23 cellular contexts compared by ENCODE assay signal in the genomic region with DNA sequence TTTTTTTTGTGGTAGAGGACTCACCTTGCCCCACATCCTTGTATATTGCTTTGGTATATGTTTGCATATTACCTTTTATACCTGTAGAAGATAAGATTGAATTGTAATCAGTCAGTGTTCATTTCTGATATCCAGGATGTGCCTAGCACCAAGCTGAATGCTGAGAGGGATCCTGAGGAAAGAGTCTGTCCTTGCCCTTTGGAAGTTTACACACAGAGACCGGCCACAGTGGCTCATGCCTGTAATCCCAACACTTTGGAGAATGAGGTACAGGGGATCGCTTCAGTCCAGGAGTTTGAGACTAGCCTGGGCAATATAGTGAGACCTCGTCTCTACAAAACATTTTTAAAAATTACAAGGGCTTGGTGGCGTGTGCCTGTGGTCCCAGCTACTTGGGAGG. TPM values are rescaled to one million over a fixed set of nuclear protein-coding genes. Genes with fewer than 3 reads are reported as not detected.
A peak's percentile ranks its signal among the peaks of the same experiment; 100 is the strongest.
DNase-seq lines count a peak whose midpoint lies in the region; ATAC-seq and TF ChIP-seq lines count a peak whose summit lies in the region.
"Had no signal": no experiment of that assay in that cellular context is flagged by ENCODE, and none has a peak within 500 bp of the region (broad histone marks: within the 10 kb centered on the region; RNA-seq: fewer than 3 reads in every experiment).

No MANE protein-coding gene starts in this region.

- TF ChIP-seq POLR2A in upper lobe of left lung (IDR thresholded peaks at IDR 0.05) = no peak

- intact Hi-C loops in CD4-positive, alpha-beta T cell (cut with DNase I, micrococcal nuclease) = loop anchor here in 1 of 2 experiments (2.0 kb wide), 1 partner anchor 15 kb away; no protein-coding TSS in a partner anchor

- H3F3A ChIP-seq in MM.1S (ENCODE audit: insufficient read depth, low read length) = peaks cover 12% of the 10 kb centered on the region; the same call in 1 of the 2 replicates

- H3K9ac ChIP-seq in liver (ENCODE audit: low read depth in 1 of 2, low read length in 2 of 2) = no peak overlapping the region
- no peak overlapping the region for H3K9ac ChIP-seq in MM.1S (ENCODE audit: low read length)
- H3K9ac ChIP-seq: BLaER1 had no signal

- H3K9me2 ChIP-seq in MM.1S (replicated peaks; ENCODE audit: insufficient read depth, low read length) = no peaks in the 10 kb centered on the region

- H3K4me3 ChIP-seq in liver (ENCODE audit: low read depth in 1 of 3, low read length in 3 of 3) (peak overlapping the region in 1 of 3 donors; percentile 9), MM.1S (ENCODE audit: low read length) (no peak overlapping the region), upper lobe of left lung (no peak overlapping the region)
- H3K4me3 ChIP-seq: BLaER1, GM23338 had no signal

- no peak overlapping the region for H3K4me2 ChIP-seq in MM.1S (ENCODE audit: low read depth, low read length)
- H3K4me2 ChIP-seq: GM23338 had no signal

- H3K27me3 ChIP-seq in CD4-positive, alpha-beta T cell (ENCODE audit: control insufficient read depth, insufficient read depth, low read length) = no peaks in the 10 kb centered on the region
- H3K27me3 ChIP-seq in liver (ENCODE audit: control insufficient read depth in 4 of 4, insufficient read depth in 4 of 4, low read length in 3 of 4) (no peaks in the 10 kb centered on the region), MM.1S (replicated peaks; ENCODE audit: insufficient read depth, low read length) (no peaks in the 10 kb centered on the region), upper lobe of left lung (no peaks in the 10 kb centered on the region)
- H3K27me3 ChIP-seq: BLaER1 had no signal

- TF ChIP-seq CTCF in CD4-positive, alpha-beta T cell (IDR thresholded peaks at IDR 0.05) = no peak
- TF ChIP-seq CTCF in liver (IDR thresholded peaks at IDR 0.05; ENCODE audit: low read depth, low read length, missing input control) = no peak
- TF ChIP-seq CTCF in progenitor cell of endocrine pancreas (IDR thresholded peaks at IDR 0.05; ENCODE audit: unreplicated experiment) = no peak
- no peak for TF ChIP-seq CTCF in MM.1S (IDR thresholded peaks at IDR 0.05; ENCODE audit: low read length)
- TF ChIP-seq CTCF in upper lobe of left lung (IDR thresholded peaks at IDR 0.05) = no peak

- H3K27me3 Mint-ChIP-seq in CD4-positive, alpha-beta T cell = no peaks in the 10 kb centered on the region
- no peaks in the 10 kb centered on the region for H3K27me3 Mint-ChIP-seq in central memory CD8-positive, alpha-beta T cell
- H3K27me3 Mint-ChIP-seq in progenitor cell of endocrine pancreas = no peaks in the 10 kb centered on the region
- no peaks in the 10 kb centered on the region for H3K27me3 Mint-ChIP-seq in stimulated activated memory B cell treated with anti-CD40 and anti-IgM and Interleukin-4, amounts not matched to agents 10 μg/mL and 1 μg/mL and 100 μg/mL, for 72 hours
- H3K27me3 Mint-ChIP-seq: CD4-positive, alpha-beta memory T cell had no signal

- no peak for ATAC-seq in CD4-positive, alpha-beta T cell (ENCODE audit: poor library complexity)
- no peak for ATAC-seq in central memory CD8-positive, alpha-beta T cell (replicated peaks; ENCODE audit: extremely low read depth, poor library complexity, severe bottlenecking)
- ATAC-seq in HG03097 (IDR thresholded peaks at IDR 0.05; ENCODE audit: low FRiP score, unreplicated experiment) (no peak), upper lobe of left lung (ENCODE audit: low FRiP score in 2 of 2) (no peak)
- ATAC-seq in stimulated activated memory B cell treated with anti-CD40 and anti-IgM and Interleukin-4, amounts not matched to agents 10 μg/mL and 1 μg/mL and 100 μg/mL, for 72 hours = no peak
- ATAC-seq: GM23338 had no signal

- H3K79me2 ChIP-seq in MM.1S (ENCODE audit: low read length) = no peaks in the 10 kb centered on the region

- POLR2A ChIA-PET in CD4-positive, alpha-beta T cell (lab: Charles Lee) = interaction anchor here (0.6 kb wide), 1 partner anchor 29 kb away, joined by 3 read pairs; no protein-coding TSS in a partner anchor

- no peak for DNase-seq in CD4-positive, alpha-beta T cell
- no peak for DNase-seq in central memory CD8-positive, alpha-beta T cell (ENCODE audit: low spot score in 2 of 2)
- DNase-seq in progenitor cell of endocrine pancreas (ENCODE audit: low spot score, unreplicated experiment) (no peak), MM.1S (no peak), upper lobe of left lung (no peak)
- DNase-seq: ACHN; CD4-positive, alpha-beta memory T cell; DMS153; KG1; NCI-H1092 treated with DMSO at 0.1 percent for 48 hours; NCI-H146; NCI-H2029 treated with DMSO at 0.1 percent for 48 hours; NCI-H226; NCI-H524; NCI-H82; Right ventricle myocardium superior had no signal

- H3K27ac ChIP-seq in CD4-positive, alpha-beta T cell (ENCODE audit: low read depth, low read length) = no peak overlapping the region
- H3K27ac ChIP-seq in liver (ENCODE audit: low read depth in 1 of 2, low read length in 2 of 2) = peak overlapping the region; percentile 23 to 88
- H3K27ac ChIP-seq in MM.1S (ENCODE audit: low read length) = no peak overlapping the region
- H3K27ac ChIP-seq in upper lobe of left lung = peak overlapping the region in 1 of 4 donors; percentile 62
- H3K27ac ChIP-seq: BLaER1 had no signal

- H3K36me3 ChIP-seq in liver (ENCODE audit: control insufficient read depth in 4 of 4, insufficient read depth in 3 of 4, low read depth in 1 of 4, low read length in 3 of 4) = no peaks in the 10 kb centered on the region
- H3K36me3 ChIP-seq in MM.1S (replicated peaks; ENCODE audit: insufficient read depth, low read length) = no peaks in the 10 kb centered on the region
- H3K36me3 ChIP-seq in upper lobe of left lung = peaks cover 0 to 12% (median 0%) of the 10 kb centered on the region in 4 donors

- H3K4me3 Mint-ChIP-seq in CD4-positive, alpha-beta T cell = no peak overlapping the region
- no peak overlapping the region for H3K4me3 Mint-ChIP-seq in central memory CD8-positive, alpha-beta T cell
- no peak overlapping the region for H3K4me3 Mint-ChIP-seq in progenitor cell of endocrine pancreas (ENCODE audit: low read depth)
- no peak overlapping the region for H3K4me3 Mint-ChIP-seq in stimulated activated memory B cell treated with anti-CD40 and anti-IgM and Interleukin-4, amounts not matched to agents 10 μg/mL and 1 μg/mL and 100 μg/mL, for 72 hours
- H3K4me3 Mint-ChIP-seq: GM23338 had no signal

- no peak for TF ChIP-seq EP300 in upper lobe of left lung (IDR thresholded peaks at IDR 0.05)

- WGBS in liver = 67% methylated on average over 4 of the region's 4 CpGs
- 95 to 100% methylated on average over 4 of the region's 4 CpGs for WGBS in upper lobe of left lung, 2 donors

- CTCF ChIA-PET in CD4-positive, alpha-beta T cell (lab: Charles Lee) = interaction anchor here (3.7 kb wide), 1 partner anchor 11 kb away, joined by 13 read pairs; no protein-coding TSS in a partner anchor

- H4K20me1 ChIP-seq in MM.1S (ENCODE audit: insufficient read depth, low read length) = no peaks in the 10 kb centered on the region

- H3K36me3 Mint-ChIP-seq in CD4-positive, alpha-beta T cell (ENCODE audit: low read depth) = peaks cover 28% of the 10 kb centered on the region
- no peaks in the 10 kb centered on the region for H3K36me3 Mint-ChIP-seq in central memory CD8-positive, alpha-beta T cell (ENCODE audit: insufficient read depth)
- H3K36me3 Mint-ChIP-seq in progenitor cell of endocrine pancreas (ENCODE audit: insufficient read depth) = peaks cover 32% of the 10 kb centered on the region
- peaks cover 16% of the 10 kb centered on the region for H3K36me3 Mint-ChIP-seq in stimulated activated memory B cell treated with anti-CD40 and anti-IgM and Interleukin-4, amounts not matched to agents 10 μg/mL and 1 μg/mL and 100 μg/mL, for 72 hours

- H3K9me3 ChIP-seq in CD4-positive, alpha-beta T cell (ENCODE audit: control insufficient read depth, low read length) = no peaks in the 10 kb centered on the region
- H3K9me3 ChIP-seq in liver (ENCODE audit: control insufficient read depth in 4 of 4, low read length in 3 of 4) (no peaks in the 10 kb centered on the region), MM.1S (replicated peaks; ENCODE audit: insufficient read depth, low read length) (no peaks in the 10 kb centered on the region), upper lobe of left lung (no peaks in the 10 kb centered on the region)

- peaks cover 65% of the 10 kb centered on the region for H3K4me1 Mint-ChIP-seq in CD4-positive, alpha-beta T cell (ENCODE audit: low read depth)
- H3K4me1 Mint-ChIP-seq in central memory CD8-positive, alpha-beta T cell = peaks cover 6% of the 10 kb centered on the region
- H3K4me1 Mint-ChIP-seq in progenitor cell of endocrine pancreas (ENCODE audit: low read depth) = peaks cover 58% of the 10 kb centered on the region
- no peaks in the 10 kb centered on the region for H3K4me1 Mint-ChIP-seq in stimulated activated memory B cell treated with anti-CD40 and anti-IgM and Interleukin-4, amounts not matched to agents 10 μg/mL and 1 μg/mL and 100 μg/mL, for 72 hours
- H3K4me1 Mint-ChIP-seq: GM23338 had no signal

- H3K9me3 Mint-ChIP-seq in CD4-positive, alpha-beta T cell = no peaks in the 10 kb centered on the region
- H3K9me3 Mint-ChIP-seq in central memory CD8-positive, alpha-beta T cell = no peaks in the 10 kb centered on the region
- H3K9me3 Mint-ChIP-seq in progenitor cell of endocrine pancreas (ENCODE audit: low read depth) = peaks cover 6% of the 10 kb centered on the region
- no peaks in the 10 kb centered on the region for H3K9me3 Mint-ChIP-seq in stimulated activated memory B cell treated with anti-CD40 and anti-IgM and Interleukin-4, amounts not matched to agents 10 μg/mL and 1 μg/mL and 100 μg/mL, for 72 hours
- H3K9me3 Mint-ChIP-seq: CD4-positive, alpha-beta memory T cell; GM23338 had no signal

- H3K4me1 ChIP-seq in liver (ENCODE audit: control insufficient read depth in 4 of 4, insufficient read depth in 4 of 4, low read length in 3 of 4) = peaks cover 0 to 45% (median 27%) of the 10 kb centered on the region in 4 donors
- H3K4me1 ChIP-seq in MM.1S (ENCODE audit: low read length) = peaks cover 14% of the 10 kb centered on the region
- peaks cover 36 to 62% (median 47%) of the 10 kb centered on the region in 4 donors for H3K4me1 ChIP-seq in upper lobe of left lung

- H3K27ac Mint-ChIP-seq in CD4-positive, alpha-beta T cell = peak overlapping the region; percentile 16
- peak overlapping the region; percentile 3 for H3K27ac Mint-ChIP-seq in central memory CD8-positive, alpha-beta T cell (ENCODE audit: low read depth)
- H3K27ac Mint-ChIP-seq in progenitor cell of endocrine pancreas = peak overlapping the region; percentile 81
- H3K27ac Mint-ChIP-seq in stimulated activated memory B cell treated with anti-CD40 and anti-IgM and Interleukin-4, amounts not matched to agents 10 μg/mL and 1 μg/mL and 100 μg/mL, for 72 hours = no peak overlapping the region
- H3K27ac Mint-ChIP-seq: GM23338 had no signal

- TF ChIP-seq RAD21 in liver (IDR thresholded peaks at IDR 0.05) = no peak

- no peak overlapping the region for H2AFZ ChIP-seq in MM.1S (ENCODE audit: low read length)
- H2AFZ ChIP-seq: GM23338 had no signal

RNA-seq across cellular contexts. Expression of a gene that starts 8.4 kb away (rescaled TPM):
- 10 to 100 TPM; 14.2 to 14.5 TPM for total RNA-seq in CD4-positive, alpha-beta T cell
- total RNA-seq in liver = 10 to 100 TPM in 1 of 2 donors, 1 to 10 TPM in 1; 7.4 to 21.9 TPM
- polyA plus RNA-seq in liver = 10 to 100 TPM in 1 of 2 donors, 1 to 10 TPM in 1; 4.0 to 16.5 TPM
- total RNA-seq in progenitor cell of endocrine pancreas = 65.1 and 65.7 TPM in 2 replicates
- 10 to 100 TPM; 13.0 to 44.9 (median 23.6) TPM for total RNA-seq in upper lobe of left lung

RNA-seq across cellular contexts. Expression of a gene that starts 46.8 kb away (rescaled TPM):
- total RNA-seq in CD4-positive, alpha-beta T cell = 100 to 1,000 TPM; 495 to 525 TPM
- total RNA-seq in liver = 1 to 10 TPM; 1.9 to 9.9 TPM
- 1 to 10 TPM; 1.1 to 3.1 TPM for polyA plus RNA-seq in liver
- 12.5 and 15.5 TPM in 2 replicates for total RNA-seq in progenitor cell of endocrine pancreas
- total RNA-seq in upper lobe of left lung = 100 to 1,000 TPM in 2 of 6 donors, 10 to 100 TPM in 4; 52.3 to 170 (median 73.7) TPM

RNA-seq across cellular contexts. Expression of a gene that starts 52.6 kb away (rescaled TPM):
- not detected for total RNA-seq in CD4-positive, alpha-beta T cell
- 1 to 10 TPM; 7.5 to 7.9 TPM for total RNA-seq in liver
- polyA plus RNA-seq in liver = 1 to 10 TPM; 3.1 to 4.7 TPM
- 0.18 TPM in 1 of 2 replicates, not detected in the other for total RNA-seq in progenitor cell of endocrine pancreas
- total RNA-seq in upper lobe of left lung = 100 to 1,000 TPM in 4 of 6 donors, 10 to 100 TPM in 2; 62.9 to 265 (median 180) TPM
- total RNA-seq: RPMI7951, SK-MEL-5 had no signal
- polyA plus RNA-seq: CD4-positive, alpha-beta memory T cell; GM23338 had no signal

Comparison
In these comparisons a context has a peak if more than half of its experiments do, and no peak if none do; other contexts are left out.
1. H3K27ac ChIP-seq: peak in liver (2 of 2); none in CD4-positive, alpha-beta T cell (single experiment) and MM.1S (single experiment).
2. RNA of a gene that starts 52.6 kb away (total RNA-seq): 62.9 to 265 TPM in upper lobe of left lung; 7.5 to 7.9 TPM in liver, not detected in CD4-positive, alpha-beta T cell and 0.18 TPM in progenitor cell of endocrine pancreas; every median in the first group is over 4 times any median in the second.